In the genomic region with DNA sequence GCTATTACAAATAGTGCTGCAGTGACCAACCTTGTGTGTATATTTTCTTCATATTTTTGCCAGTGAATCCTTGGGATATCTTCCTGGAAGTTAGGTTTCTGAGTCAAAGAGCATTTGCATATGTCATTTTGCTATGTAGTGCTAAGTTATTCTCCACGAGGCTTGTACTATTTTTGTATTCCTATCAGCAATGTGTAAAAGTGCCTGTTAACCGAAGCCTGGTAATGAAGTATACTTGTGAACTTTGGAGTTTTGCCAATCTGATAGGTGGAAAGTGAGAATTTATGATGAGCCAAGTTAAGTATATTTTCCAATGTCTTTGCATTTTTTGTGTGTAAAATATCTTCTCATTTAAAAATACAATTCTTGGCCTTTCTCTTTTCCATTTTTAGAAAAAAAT, we compare ENCODE assay signal across 23 cellular contexts.
"Had no signal": no experiment of that assay in that cellular context is flagged by ENCODE, and none has a peak within 500 bp of the region (broad histone marks: within the 10 kb centered on the region; RNA-seq: fewer than 3 reads in every experiment).

No MANE protein-coding gene starts in this region.

- DNase-seq: dermis blood vessel endothelial cell; effector memory CD4-positive, alpha-beta T cell; kidney; left colon; left ventricle myocardium inferior; lower lobe of right lung; mucosa of descending colon; naive B cell; pancreas; retina; stimulated activated CD4-positive, alpha-beta T cell treated with anti-CD3 and anti-CD28 coated beads, Interleukin-2, amount 100 ng/mL, for 24 hours; stimulated activated CD4-positive, alpha-beta T cell treated with anti-CD3 and anti-CD28 coated beads, Interleukin-4, amount 100 ng/mL, for 24 hours; stimulated activated naive CD8-positive, alpha-beta T cell treated with anti-CD3 and anti-CD28 coated beads, Interleukin-15, Interleukin-2, amounts not matched to agents 100 U/mL and 50 U/mL, for 24 hours; upper lobe of right lung; uterus had no signal

- H3K9me3 ChIP-seq: esophagus muscularis mucosa, left ventricle myocardium inferior, lower lobe of right lung, mucosa of descending colon, neutrophil, pancreas, thoracic aorta, tibial nerve, upper lobe of right lung, uterus had no signal

- H3K36me3 ChIP-seq: esophagus muscularis mucosa, left ventricle myocardium inferior, lower lobe of right lung, neutrophil, pancreas, thoracic aorta, tibial nerve, upper lobe of right lung, uterus had no signal

- H3K27me3 ChIP-seq: esophagus muscularis mucosa, pancreas, uterus had no signal

- H3K4me1 ChIP-seq: esophagus muscularis mucosa, pancreas, upper lobe of right lung, uterus had no signal

- ATAC-seq: left colon; lower lobe of right lung; mucosa of descending colon; natural killer cell treated with Interleukin-12 subunit alpha and Interleukin-12 subunit beta and Interleukin-15 and Interleukin-18, amount 100 ng/mL, for 72 hours; pancreas; sciatic nerve; stimulated activated memory B cell treated with anti-CD40 and anti-IgM and Interleukin-4, amounts not matched to agents 10 μg/mL and 1 μg/mL and 100 μg/mL, for 72 hours; stimulated activated naive CD8-positive, alpha-beta T cell treated with anti-CD3 and anti-CD28 coated beads, Interleukin-15, Interleukin-2, amounts not matched to agents 100 U/mL and 50 U/mL, for 24 hours; upper lobe of right lung had no signal

- H3K4me3 ChIP-seq: coronary artery, esophagus muscularis mucosa, left ventricle myocardium inferior, lower lobe of right lung, mucosa of descending colon, pancreas, thoracic aorta, tibial nerve, upper lobe of right lung, uterus had no signal

- H3K27ac ChIP-seq: coronary artery, esophagus muscularis mucosa, left ventricle myocardium inferior, lower lobe of right lung, neutrophil, pancreas, thoracic aorta, tibial nerve, upper lobe of right lung, uterus had no signal
